Comparison of ENCODE assay signal across 22 cellular contexts in genomic region chr15:49649987-49650386, GRCh38. TPM values are rescaled to one million over a fixed set of nuclear protein-coding genes. Genes with fewer than 3 reads are reported as not detected.
DNase-seq lines count a peak whose midpoint lies in the region; ATAC-seq, FAIRE-seq and TF ChIP-seq lines count a peak whose summit lies in the region.
"Had no signal": no experiment of that assay in that cellular context is flagged by ENCODE, and none has a peak within 500 bp of the region (broad histone marks: within the 10 kb centered on the region; RNA-seq: fewer than 3 reads in every experiment).

No MANE protein-coding gene starts in this region.

- H2BK20ac ChIP-seq in IMR-90 (ENCODE audit: low read depth, low read length) = no peak overlapping the region

- no peak overlapping the region for H3K9ac ChIP-seq in IMR-90 (ENCODE audit: low read depth, low read length)
- H3K9ac ChIP-seq in K562 (ENCODE audit: insufficient read depth in 1 of 2, low read depth in 2 of 2, low read length in 2 of 2) = no peak overlapping the region

- H2AFZ ChIP-seq in IMR-90 (replicated peaks; ENCODE audit: low read length, poor library complexity) (no peak overlapping the region), K562 (ENCODE audit: low read depth, low read length) (no peak overlapping the region)
- H2AFZ ChIP-seq: GM23338 had no signal

- H4K20me1 ChIP-seq in IMR-90 (ENCODE audit: insufficient read depth, low read length) (no peaks in the 10 kb centered on the region), K562 (replicated peaks; ENCODE audit: control insufficient read depth, insufficient read depth, low read length) (no peaks in the 10 kb centered on the region)

- no peak overlapping the region for H4K5ac ChIP-seq in IMR-90 (ENCODE audit: low read depth, low read length)

- BruUV-seq in IMR-90 (replicated peaks; lab: Mats Ljungman, UMichigan) (no TSS peak), K562 (replicated peaks; lab: Mats Ljungman, UMichigan) (no TSS peak)

- H3K36me3 ChIP-seq in IMR-90 (ENCODE audit: control insufficient read depth, insufficient read depth, low read length) (peaks cover 5% of the 10 kb centered on the region), K562 (ENCODE audit: control insufficient read depth, insufficient read depth, low read length) (no peaks in the 10 kb centered on the region), upper lobe of left lung (no peaks in the 10 kb centered on the region), suprapubic skin (no peaks in the 10 kb centered on the region)

- H3K9me3 ChIP-seq in IMR-90 (ENCODE audit: control insufficient read depth, insufficient read depth, low read length) (peaks cover 17% of the 10 kb centered on the region), K562 (replicated peaks; ENCODE audit: control insufficient read depth, insufficient read depth, low read depth, low read length) (peaks cover 2% of the 10 kb centered on the region; the same call in 1 of the 2 replicates), upper lobe of left lung (peaks cover 8 to 18% (median 16%) of the 10 kb centered on the region in 4 donors), suprapubic skin (peaks cover 19% of the 10 kb centered on the region)

- no peak for TF ChIP-seq POLR2A in IMR-90 (IDR thresholded peaks at IDR 0.05; ENCODE audit: low read depth, low read length)
- TF ChIP-seq POLR2A in K562 (conservative IDR thresholded peaks at IDR 0.05) = no peak
- no peak for TF ChIP-seq POLR2A in upper lobe of left lung (IDR thresholded peaks at IDR 0.05)
- no peak for TF ChIP-seq POLR2A in suprapubic skin (IDR thresholded peaks at IDR 0.05)

- WGBS in IMR-90 (ENCODE audit: extremely low coverage in 2 of 2, insufficient read length in 1 of 2), 2 experiments = no CpG with 5 or more reads among the region's 1 CpG
- WGBS in K562 (ENCODE audit: insufficient coverage, low coverage, missing lambda C conversion rate) = 93% methylated on average over 1 of the region's 1 CpG
- WGBS in upper lobe of left lung, 2 donors = 94 to 100% methylated on average over 1 of the region's 1 CpG
- WGBS in suprapubic skin = 91% methylated on average over 1 of the region's 1 CpG

- H2AK5ac ChIP-seq in IMR-90 (ENCODE audit: low read depth, low read length) = no peak overlapping the region

- H2AK9ac ChIP-seq in IMR-90 (replicated peaks; ENCODE audit: low read depth, low read length, poor library complexity) = no peak overlapping the region

- no peak for TF ChIP-seq EP300 in K562 (IDR thresholded peaks at IDR 0.05; ENCODE audit: low read length)
- no peak for TF ChIP-seq EP300 in upper lobe of left lung (IDR thresholded peaks at IDR 0.05)
- no peak for TF ChIP-seq EP300 in suprapubic skin (IDR thresholded peaks at IDR 0.05)

- TF ChIP-seq RAD21 in IMR-90 (IDR thresholded peaks at IDR 0.05; ENCODE audit: low read length) = no peak
- TF ChIP-seq RAD21 in K562 (CRISPR knock-in tag; conservative IDR thresholded peaks at IDR 0.05 in 1 of 2, IDR thresholded peaks at IDR 0.05 in 1 of 2) = no peak

- H4K91ac ChIP-seq in IMR-90 (ENCODE audit: insufficient read depth, low read depth, low read length) = no peak overlapping the region

- peak overlapping the region; percentile 12 for H2BK5ac ChIP-seq in IMR-90 (ENCODE audit: low read depth, low read length, poor library complexity, severe bottlenecking)

- H3K4me3 ChIP-seq in IMR-90 (ENCODE audit: insufficient read depth, low read depth, low read length) = no peak overlapping the region
- H3K4me3 ChIP-seq in K562 = no peak overlapping the region
- H3K4me3 ChIP-seq in upper lobe of left lung = no peak overlapping the region
- no peak overlapping the region for H3K4me3 ChIP-seq in suprapubic skin
- H3K4me3 ChIP-seq: A549, GM12878, GM23338 had no signal

- in situ Hi-C loops in IMR-90 (cut with MboI; ENCODE audit: low sequenced_read_pairs) = no loop called here
- in situ Hi-C loops in K562 (cut with MboI) = no loop called here

- DNase-seq in AG08395 (ENCODE audit: low spot score) = peak; percentile 8
- DNase-seq in IMR-90 = peak; percentile 35
- DNase-seq in K562 (ENCODE audit: extremely low read depth in 1 of 4, low spot score in 3 of 4) = no peak
- DNase-seq in kidney glomerular epithelial cell (lab: John Stamatoyannopoulos, UW) = peak; percentile 10
- DNase-seq in activated CD4-positive, alpha-beta T cell treated with anti-CD3 and anti-CD28 coated beads, Interleukin-2, amount 50 U/mL, for 1 hour = no peak
- DNase-seq in upper lobe of left lung = no peak
- DNase-seq in suprapubic skin (ENCODE audit: low spot score in 2 of 2) = no peak
- DNase-seq: 8988T; ACHN; C1 segment of cervical spinal cord; CD4-positive, alpha-beta memory T cell; DMS 273 treated with DMSO at 0.1 percent for 48 hours; DMS79; EL; GDM1; H9 had no signal

- H3K27me3 ChIP-seq in IMR-90 (ENCODE audit: control insufficient read depth, insufficient read depth, low read length) (no peaks in the 10 kb centered on the region), K562 (ENCODE audit: control insufficient read depth in 2 of 2, insufficient read depth in 2 of 2, low read length in 2 of 2) (no peaks in the 10 kb centered on the region), upper lobe of left lung (no peaks in the 10 kb centered on the region), suprapubic skin (no peaks in the 10 kb centered on the region)

- dilution Hi-C loops in IMR-90 (cut with HindIII; ENCODE audit: low sequenced_read_pairs, unreplicated experiment) = no loop called here

- no peak overlapping the region for H2BK15ac ChIP-seq in IMR-90 (ENCODE audit: low read depth, low read length)

- CTCF ChIA-PET in IMR-90 (lab: Yijun Ruan, JAX) = no interaction called here
- CTCF ChIA-PET in K562 (lab: Yijun Ruan, JAX; ENCODE audit: low intra/inter-chr PET ratio) = no interaction called here

- H3K4ac ChIP-seq in IMR-90 (ENCODE audit: low read depth, low read length) = no peak overlapping the region

- TF ChIP-seq CTCF in IMR-90 (conservative IDR thresholded peaks at IDR 0.05; ENCODE audit: low read depth, low read length) (no peak), K562 (IDR thresholded peaks at IDR 0.05 in 2 of 3, conservative IDR thresholded peaks at IDR 0.05 in 1 of 3; ENCODE audit: insufficient read depth in 2 of 3, low read depth in 1 of 3, low read length in 3 of 3) (no peak), upper lobe of left lung (IDR thresholded peaks at IDR 0.05) (no peak), suprapubic skin (IDR thresholded peaks at IDR 0.05) (no peak)

- no peak overlapping the region for H4K8ac ChIP-seq in IMR-90 (ENCODE audit: low read depth in 2 of 2, low read length in 2 of 2)

- POLR2A ChIA-PET in IMR-90 (lab: Charles Lee; ENCODE audit: unreplicated experiment) (no interaction called here), K562 (lab: Yijun Ruan, JAX) (no interaction called here)

- H3K56ac ChIP-seq in IMR-90 (ENCODE audit: extremely low read depth, insufficient read depth, low read length) = no peak overlapping the region

- H3K14ac ChIP-seq in IMR-90 (replicated peaks; ENCODE audit: low read depth, low read length) = no peak overlapping the region

- intact Hi-C loops in IMR-90 (cut with micrococcal nuclease) = no loop called here
- intact Hi-C loops in K562 (cut with micrococcal nuclease) = no loop called here

- no peaks in the 10 kb centered on the region for H3K79me2 ChIP-seq in K562 (ENCODE audit: control insufficient read depth, insufficient read depth, low read length)

- no peak overlapping the region for H3K23ac ChIP-seq in IMR-90 (ENCODE audit: low read depth, low read length)

- peaks cover 0 to 3% of the 10 kb centered on the region in 2 experiments; a peak in 1 of 4 replicates for H3K79me1 ChIP-seq in IMR-90 (ENCODE audit: low read depth in 1 of 2, low read length in 2 of 2)

- FAIRE-seq in K562 (lab: Jason Lieb, UNC) = no peak
- FAIRE-seq: A549, D721Med, GM12878, GM19239 had no signal

- ATAC-seq in IMR-90 (ENCODE audit: low read depth) (no peak), K562 (no peak), upper lobe of left lung (ENCODE audit: low FRiP score in 2 of 2) (no peak)
- ATAC-seq: A549, GM12878, GM23338, HCT116 had no signal

- H3K4me1 ChIP-seq in IMR-90 (ENCODE audit: control insufficient read depth, insufficient read depth, low read length) = peaks cover 7% of the 10 kb centered on the region
- H3K4me1 ChIP-seq in K562 (replicated peaks in 1 of 2; ENCODE audit: control insufficient read depth in 2 of 2, insufficient read depth in 2 of 2, low read length in 2 of 2) = no peaks in the 10 kb centered on the region
- no peaks in the 10 kb centered on the region for H3K4me1 ChIP-seq in upper lobe of left lung
- peaks cover 13% of the 10 kb centered on the region for H3K4me1 ChIP-seq in suprapubic skin
- H3K4me1 ChIP-seq: A549 had no signal

- H3K18ac ChIP-seq in IMR-90 (ENCODE audit: low read depth, low read length) = no peak overlapping the region

- H3K27ac ChIP-seq in IMR-90 (ENCODE audit: insufficient read depth, low read length) (no peak overlapping the region), K562 (ENCODE audit: extremely low read depth, low read depth, low read length) (no peak overlapping the region), upper lobe of left lung (no peak overlapping the region), suprapubic skin (no peak overlapping the region)
- H3K27ac ChIP-seq: A549 had no signal

- H2BK120ac ChIP-seq in IMR-90 (ENCODE audit: low read depth, low read length) = no peak overlapping the region

- H3K9me1 ChIP-seq in IMR-90 (ENCODE audit: insufficient read depth, low read length) (peaks cover 2% of the 10 kb centered on the region; the same call in 1 of the 2 replicates), K562 (ENCODE audit: control insufficient read depth, insufficient read depth, low read length) (no peaks in the 10 kb centered on the region)

- no peak overlapping the region for H3K4me2 ChIP-seq in IMR-90 (ENCODE audit: low read depth, low read length)
- no peak overlapping the region for H3K4me2 ChIP-seq in K562 (ENCODE audit: insufficient read depth, low read length)
- H3K4me2 ChIP-seq: A549, GM23338 had no signal

RNA-seq across cellular contexts. Expression of gene DTWD1, which starts 29.1 kb away (rescaled TPM):
- total RNA-seq in IMR-90 (2012; rRNA removed) (20.1 and 24.4 TPM in 2 replicates), K562 (2014; rRNA removed) (19.1 and 23.1 TPM in 2 replicates), K562 (2014; rRNA removed; fragmentation: Illumina TruSeq; extraction: Trizol) (36.5 and 38.6 TPM in 2 replicates), K562 (2015; rRNA removed; fragmentation: Illumina TruSeq; extraction: Trizol) (32.7 and 32.9 TPM in 2 replicates), K562 (2021) (32.0 and 33.8 TPM in 2 replicates), upper lobe of left lung (10 to 100 TPM in 5 of 6 donors, 1 to 10 TPM in 1; 4.1 to 32.2 (median 18.7) TPM), suprapubic skin (10 to 100 TPM; 12.3 to 40.6 (median 15.8) TPM)
- polyA plus RNA-seq in IMR-90 (2012; rRNA removed) (12.6 and 19.9 TPM in 2 replicates), K562 (2011; rRNA removed) (37.7 and 50.5 TPM in 2 replicates), K562 (2014; fragmentation: Illumina TruSeq; extraction: Trizol) (31.7 and 40.1 TPM in 2 replicates), K562 (2014; fragmentation: Nextera tagmentation; extraction: Ambion mirVana) (10 to 100 TPM; 67.7 to 76.4 TPM), K562 (2014; rRNA removed) (33.4 and 34.4 TPM in 2 replicates)
- polyA plus RNA-seq in IMR-90 (2012; cell fraction: cytosol; rRNA removed) = 1.4 and 2.0 TPM in 2 replicates
- polyA plus RNA-seq in IMR-90 (2012; cell fraction: nucleus; rRNA removed; ENCODE audit: low replicate concordance) = 1.4 and 20.7 TPM in 2 replicates
- total RNA-seq in K562 (2011; cell fraction: chromatin; rRNA removed; ENCODE audit: low replicate concordance) = 14.7 and 34.7 TPM in 2 replicates
- 6.0 and 9.2 TPM in 2 replicates for total RNA-seq in K562 (2011; cell fraction: nucleolus; rRNA removed)
- total RNA-seq in K562 (2011; cell fraction: nucleoplasm; rRNA removed) = 15.2 and 21.7 TPM in 2 replicates
- polyA plus RNA-seq in K562 (2011; cell fraction: cytosol; rRNA removed) = 5.0 and 8.1 TPM in 2 replicates
- polyA plus RNA-seq in K562 (2011; cell fraction: nucleus; rRNA removed) = 11.9 and 18.9 TPM in 2 replicates
- 30.7 and 45.2 TPM in 2 replicates for polyA plus RNA-seq in K562 (2012)
- 32.1 and 38.7 TPM in 2 replicates for polyA minus RNA-seq in K562 (2011; rRNA and poly(A)+ RNA removed)
- polyA minus RNA-seq in K562 (2011; cell fraction: cytosol; rRNA and poly(A)+ RNA removed) = 9.7 and 11.9 TPM in 2 replicates
- 28.9 and 38.8 TPM in 2 replicates for polyA minus RNA-seq in K562 (2011; cell fraction: nucleus; rRNA and poly(A)+ RNA removed)

RNA-seq across cellular contexts. Expression of gene FAM227B, which starts 29.4 kb away (rescaled TPM):
- total RNA-seq in IMR-90 (2012; rRNA removed) = 1.8 and 2.5 TPM in 2 replicates
- 2.6 and 3.0 TPM in 2 replicates for polyA plus RNA-seq in IMR-90 (2012; rRNA removed)
- 0.36 and 0.40 TPM in 2 replicates for polyA plus RNA-seq in IMR-90 (2012; cell fraction: cytosol; rRNA removed)
- 0.36 and 1.4 TPM in 2 replicates for polyA plus RNA-seq in IMR-90 (2012; cell fraction: nucleus; rRNA removed; ENCODE audit: low replicate concordance)
- 7.1 and 8.3 TPM in 2 replicates for total RNA-seq in K562 (2011; cell fraction: chromatin; rRNA removed; ENCODE audit: low replicate concordance)
- total RNA-seq in K562 (2011; cell fraction: nucleolus; rRNA removed) = 3.6 and 5.7 TPM in 2 replicates
- 10.1 and 21.8 TPM in 2 replicates for total RNA-seq in K562 (2011; cell fraction: nucleoplasm; rRNA removed)
- 5.1 and 6.4 TPM in 2 replicates for total RNA-seq in K562 (2014; rRNA removed)
- total RNA-seq in K562 (2014; rRNA removed; fragmentation: Illumina TruSeq; extraction: Trizol) = 11.2 and 13.8 TPM in 2 replicates
- total RNA-seq in K562 (2015; rRNA removed; fragmentation: Illumina TruSeq; extraction: Trizol) = 8.2 and 10.0 TPM in 2 replicates
- 6.6 and 7.7 TPM in 2 replicates for total RNA-seq in K562 (2021)
- polyA plus RNA-seq in K562 (2011; rRNA removed) = 9.6 and 11.7 TPM in 2 replicates
- polyA plus RNA-seq in K562 (2011; cell fraction: cytosol; rRNA removed) = 2.0 and 4.4 TPM in 2 replicates
- polyA plus RNA-seq in K562 (2011; cell fraction: nucleus; rRNA removed) = 6.5 and 9.2 TPM in 2 replicates
- 10.6 and 11.9 TPM in 2 replicates for polyA plus RNA-seq in K562 (2012)
- 8.5 and 9.0 TPM in 2 replicates for polyA plus RNA-seq in K562 (2014; fragmentation: Illumina TruSeq; extraction: Trizol)
- 10 to 100 TPM; 11.5 to 11.9 TPM for polyA plus RNA-seq in K562 (2014; fragmentation: Nextera tagmentation; extraction: Ambion mirVana)
- 9.0 and 12.5 TPM in 2 replicates for polyA plus RNA-seq in K562 (2014; rRNA removed)
- 9.8 and 12.9 TPM in 2 replicates for polyA minus RNA-seq in K562 (2011; rRNA and poly(A)+ RNA removed)
- polyA minus RNA-seq in K562 (2011; cell fraction: cytosol; rRNA and poly(A)+ RNA removed) = 1.6 and 3.5 TPM in 2 replicates
- polyA minus RNA-seq in K562 (2011; cell fraction: nucleus; rRNA and poly(A)+ RNA removed) = 12.5 and 14.8 TPM in 2 replicates
- total RNA-seq in upper lobe of left lung = 10 to 100 TPM in 2 of 6 donors, 1 to 10 TPM in 3, not detected in 1; 2.6 to 25.1 (median 2.9) TPM
- total RNA-seq in suprapubic skin = 1 to 10 TPM; 2.1 to 8.0 (median 5.1) TPM

Comparison
In these comparisons a context has a peak if more than half of its experiments do, and no peak if none do; other contexts are left out.
1. DNase-seq: peak in AG08395 (single experiment), IMR-90 (single experiment) and kidney glomerular epithelial cell (single experiment); none in K562 (0 of 4), activated CD4-positive, alpha-beta T cell treated with anti-CD3 and anti-CD28 coated beads, Interleukin-2, amount 50 U/mL, for 1 hour (single experiment), upper lobe of left lung (0 of 2) and suprapubic skin (0 of 2).